In genomic region chr13:95644611-95645052, GRCh38 we compare ENCODE assay signal across 8 cellular contexts. TPM values are rescaled to one million over a fixed set of nuclear protein-coding genes. Genes with fewer than 3 reads are reported as not detected.
A peak's percentile ranks its signal among the peaks of the same experiment; 100 is the strongest.
DNase-seq lines count a peak whose midpoint lies in the region; ATAC-seq and TF ChIP-seq lines count a peak whose summit lies in the region.

DZIP1 (minus strand) TSS chr13:95644706; CDS start chr13:95642029, 2,677 bp downstream.

- H2BK120ac ChIP-seq in mesenchymal stem cell (ENCODE audit: low read depth, low read length): peak within 1 kb of the TSS; percentile 85

- peak; percentile 70 for ATAC-seq in GM21381 (IDR thresholded peaks at IDR 0.05; ENCODE audit: unreplicated experiment)

- peak within 1 kb of the TSS; percentile 87 for H2BK5ac ChIP-seq in mesenchymal stem cell (ENCODE audit: low read depth, low read length, poor library complexity, severe bottlenecking)

- H2BK12ac ChIP-seq in mesenchymal stem cell (ENCODE audit: low read length in 2 of 2): peak within 1 kb of the TSS in 1 of 2 experiments; percentile 42

- H2AFZ ChIP-seq in mesenchymal stem cell (ENCODE audit: low read depth, low read length): peak within 1 kb of the TSS; percentile 89

- no peak for TF ChIP-seq CTCF in testis (IDR thresholded peaks at IDR 0.05)

- peak; percentile 44 for DNase-seq in DMS153 (lab: John Stamatoyannopoulos, UW)
- DNase-seq in NCI-H1105 (lab: John Stamatoyannopoulos, UW): peak; percentile 51
- DNase-seq in T1000 (lab: John Stamatoyannopoulos, UW): peak; percentile 54
- peak; percentile 10 to 11 for DNase-seq in erythroblast (lab: John Stamatoyannopoulos, UW)
- peak; percentile 90 for DNase-seq in mesenchymal stem cell
- peak; percentile 83 for DNase-seq in testis
- DNase-seq in RKO (ENCODE audit: low spot score): no peak

- WGBS in mesenchymal stem cell: 5% methylated on average over 29 of the region's 30 CpGs
- 1 to 7% methylated on average over 6 to 28 of the region's 30 CpGs for WGBS in testis, 2 donors

- peak within 1 kb of the TSS; percentile 80 to 91 for H3K18ac ChIP-seq in mesenchymal stem cell (ENCODE audit: low read depth in 1 of 2, low read length in 2 of 2)

- H3K4me1 ChIP-seq in mesenchymal stem cell (ENCODE audit: control insufficient read depth, insufficient read depth, low read depth, low read length): peaks cover 13% of the 10 kb centered on the region
- H3K4me1 ChIP-seq in testis: peaks cover 4% of the 10 kb centered on the region

- H3K27me3 ChIP-seq in mesenchymal stem cell (ENCODE audit: control insufficient read depth in 1 of 2, insufficient read depth in 1 of 2, low read length in 2 of 2) (no peaks in the 10 kb centered on the region), testis (no peaks in the 10 kb centered on the region)

- peak within 1 kb of the TSS in 1 of 2 experiments; percentile 99 for H3K23ac ChIP-seq in mesenchymal stem cell (ENCODE audit: low read length in 2 of 2)

- no peak for TF ChIP-seq POLR2A in erythroblast (IDR thresholded peaks at IDR 0.05; ENCODE audit: low read length)
- no peak for TF ChIP-seq POLR2A in testis (IDR thresholded peaks at IDR 0.05)

- H3K36me3 ChIP-seq in mesenchymal stem cell (ENCODE audit: control insufficient read depth in 1 of 2, insufficient read depth in 2 of 2, low read depth in 1 of 2, low read length in 2 of 2) (peaks cover 8 to 12% of the 10 kb centered on the region in 2 experiments), testis (ENCODE audit: low read depth, missing control alignments) (no peaks in the 10 kb centered on the region)

- peak within 1 kb of the TSS; percentile 89 for H3K4me2 ChIP-seq in mesenchymal stem cell (ENCODE audit: low read length, poor library complexity, severe bottlenecking)

- H3K9ac ChIP-seq in mesenchymal stem cell (ENCODE audit: low read length): peak within 1 kb of the TSS; percentile 91

- H3K79me1 ChIP-seq in mesenchymal stem cell (replicated peaks; ENCODE audit: low read length, poor library complexity, severe bottlenecking): peaks cover 13% of the 10 kb centered on the region

- H4K8ac ChIP-seq in mesenchymal stem cell (ENCODE audit: low read length): peak within 1 kb of the TSS; percentile 59

- H3K14ac ChIP-seq in mesenchymal stem cell (ENCODE audit: low read length in 2 of 2): peak within 1 kb of the TSS in 1 of 2 experiments; percentile 93

- H3K4ac ChIP-seq in mesenchymal stem cell (ENCODE audit: low read depth in 1 of 2, low read length in 2 of 2): peak within 1 kb of the TSS; percentile 73 to 95

- H3K27ac ChIP-seq in mesenchymal stem cell (ENCODE audit: low read length, poor library complexity, severe bottlenecking): peak within 1 kb of the TSS; percentile 78
- H3K27ac ChIP-seq in testis: peak within 1 kb of the TSS; percentile 79 to 82

- peak within 1 kb of the TSS; percentile 92 for H2BK15ac ChIP-seq in mesenchymal stem cell (ENCODE audit: low read depth, poor library complexity, severe bottlenecking)

- no peak within 1 kb of the TSS for H2AK5ac ChIP-seq in mesenchymal stem cell (ENCODE audit: low read length, severe bottlenecking)

- intact Hi-C loops in testis (cut with DNase I; ENCODE audit: low total_unique reads): no loop called here

- H3K4me3 ChIP-seq in mesenchymal stem cell (ENCODE audit: insufficient read depth in 1 of 2, low read depth in 1 of 2, low read length in 2 of 2) (peak within 1 kb of the TSS; percentile 82 to 86), testis (peak within 1 kb of the TSS; percentile 63 to 81)

- H3K9me3 ChIP-seq in mesenchymal stem cell (ENCODE audit: control insufficient read depth, low read length) (no peaks in the 10 kb centered on the region), testis (no peaks in the 10 kb centered on the region)

- H4K91ac ChIP-seq in mesenchymal stem cell (ENCODE audit: low read length): peak within 1 kb of the TSS; percentile 74

RNA-seq across cellular contexts. Expression of gene DZIP1, which starts in this region (rescaled TPM):
- polyA plus RNA-seq in mesenchymal stem cell (2013, experiment 1 of 2): 57.1 TPM
- 56.1 TPM for polyA plus RNA-seq in mesenchymal stem cell (2013, experiment 2 of 2)
- 10 to 100 TPM; 54.7 to 63.7 TPM for total RNA-seq in testis
- 143 TPM for polyA plus RNA-seq in testis (ENCODE audit: insufficient read depth, low read depth, low replicate concordance)
